In the genomic region with DNA sequence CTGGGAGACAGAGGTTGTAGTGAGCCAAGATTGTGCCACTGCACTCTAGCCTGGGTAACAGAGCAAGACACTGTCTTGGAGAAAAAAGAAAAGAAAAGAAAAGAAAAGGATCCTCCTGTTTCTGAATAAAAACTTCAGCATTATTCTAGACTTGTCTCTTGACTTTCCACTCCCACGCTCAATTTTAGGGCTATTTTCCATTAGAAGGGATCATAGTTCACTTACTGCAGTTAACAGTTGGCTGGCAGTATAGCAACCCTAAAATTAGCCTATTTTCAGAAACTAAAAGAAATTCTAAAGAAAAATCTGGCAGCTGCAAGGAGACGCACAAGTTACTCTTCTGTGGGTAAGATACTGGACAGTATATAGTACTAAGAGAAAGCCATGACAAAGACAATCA, we compare ENCODE assay signal across 1 cellular context.
TF ChIP-seq lines count a peak whose summit lies in the region.

No MANE protein-coding gene starts in this region.

TF ChIP-seq in K562, 482 proteins besides CTCF, POLR2A, EP300 and RAD21:
- TF ChIP-seq RBM22 (IDR thresholded peaks at IDR 0.05; ENCODE audit: low read depth, low read length, poor library complexity, severe bottlenecking), result no peak
- no peak for TF ChIP-seq BMI1 (IDR thresholded peaks at IDR 0.05; ENCODE audit: low read length)
- TF ChIP-seq MIER1 (IDR thresholded peaks at IDR 0.05; ENCODE audit: low read depth), result no peak
- no peak for TF ChIP-seq CHD2 (IDR thresholded peaks at IDR 0.05; ENCODE audit: low read depth, low read length)
- no peak for TF ChIP-seq ZNF134 (CRISPR knock-in tag; conservative IDR thresholded peaks at IDR 0.05)
- TF ChIP-seq CREB1 (IDR thresholded peaks at IDR 0.05), result no peak
- TF ChIP-seq CREB1 (CRISPR knock-in tag; IDR thresholded peaks at IDR 0.05), result no peak
- TF ChIP-seq, protein P1, sequence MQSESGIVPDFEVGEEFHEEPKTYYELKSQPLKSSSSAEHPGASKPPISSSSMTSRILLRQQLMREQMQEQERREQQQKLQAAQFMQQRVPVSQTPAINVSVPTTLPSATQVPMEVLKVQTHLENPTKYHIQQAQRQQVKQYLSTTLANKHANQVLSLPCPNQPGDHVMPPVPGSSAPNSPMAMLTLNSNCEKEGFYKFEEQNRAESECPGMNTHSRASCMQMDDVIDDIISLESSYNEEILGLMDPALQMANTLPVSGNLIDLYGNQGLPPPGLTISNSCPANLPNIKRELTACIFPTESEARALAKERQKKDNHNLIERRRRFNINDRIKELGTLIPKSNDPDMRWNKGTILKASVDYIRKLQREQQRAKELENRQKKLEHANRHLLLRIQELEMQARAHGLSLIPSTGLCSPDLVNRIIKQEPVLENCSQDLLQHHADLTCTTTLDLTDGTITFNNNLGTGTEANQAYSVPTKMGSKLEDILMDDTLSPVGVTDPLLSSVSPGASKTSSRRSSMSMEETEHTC (IDR thresholded peaks at IDR 0.05), result no peak
- no peak for TF ChIP-seq EZH2 (IDR thresholded peaks at IDR 0.05; ENCODE audit: borderline replicate concordance, low read depth, low read length)
